34 cellular contexts compared by ENCODE assay signal in genomic region chr10:92162541-92162940, GRCh38.
"Had no signal": no experiment of that assay in that cellular context is flagged by ENCODE, and none has a peak within 500 bp of the region (broad histone marks: within the 10 kb centered on the region; RNA-seq: fewer than 3 reads in every experiment).

No MANE protein-coding gene starts in this region.

- DNase-seq: Karpas-422, Kasumi-1, MG63, MM.1S, MV-4-11, NCI-H1048, NCI-H1092, NCI-H1092 treated with DMSO at 0.1 percent for 48 hours, NCI-H1105, NCI-H1105 treated with DMSO at 0.1 percent for 48 hours, NCI-H1417, NCI-H1417 treated with DMSO at 0.1 percent for 48 hours, NCI-H1436, NCI-H1436 treated with DMSO at 0.1 percent for 48 hours, NCI-H146, NCI-H1694, NCI-H1694 treated with DMSO at 0.1 percent for 48 hours, NCI-H187, NCI-H187 treated with DMSO at 0.1 percent for 48 hours, NCI-H1930, NCI-H2029, NCI-H2029 treated with DMSO at 0.1 percent for 48 hours, NCI-H2081, NCI-H2081 treated with DMSO at 0.1 percent for 48 hours, NCI-H2107, NCI-H2171, NCI-H2171 treated with DMSO at 0.1 percent for 48 hours, NCI-H2227 treated with DMSO at 0.1 percent for 48 hours, NCI-H226, NCI-H345, NCI-H446, NCI-H446 treated with DMSO at 0.1 percent for 48 hours, NCI-H510A had no signal

- H3K9ac ChIP-seq: KMS-11 had no signal

- H3K27me3 ChIP-seq: MG63 had no signal

- H3K36me3 ChIP-seq: MG63 had no signal

- H3K4me2 ChIP-seq: KMS-11 had no signal

- H3K4me3 ChIP-seq: MG63 had no signal

- H3K27ac ChIP-seq: KMS-11 had no signal
